ENCODE assay signal across 6 cellular contexts in the genomic region with DNA sequence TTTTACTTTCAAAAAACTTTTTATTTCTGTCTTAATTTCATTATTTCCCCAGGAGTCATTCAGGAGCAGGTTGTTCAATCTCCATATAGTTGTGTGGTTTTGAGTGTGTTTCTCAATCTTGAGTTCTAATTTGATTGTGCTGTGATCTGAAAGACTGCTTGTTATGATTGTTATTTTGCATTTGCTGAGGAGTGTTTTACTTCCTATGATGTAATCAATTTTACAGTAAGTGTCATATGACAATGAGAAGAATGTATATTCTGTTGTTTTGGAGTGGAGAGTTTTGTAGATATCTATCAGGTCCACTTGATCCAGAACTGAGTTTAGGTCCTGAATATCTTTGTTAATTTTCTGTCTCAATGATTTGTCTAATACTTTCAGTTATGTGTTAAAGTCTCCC.
"Had no signal": no experiment of that assay in that cellular context is flagged by ENCODE, and none has a peak within 500 bp of the region (broad histone marks: within the 10 kb centered on the region; RNA-seq: fewer than 3 reads in every experiment).

No MANE protein-coding gene starts in this region.

- H3K27ac ChIP-seq: HL-60, KMS-11 had no signal

- DNase-seq: IMR-90, KBM-7, KG1 had no signal

- H3K4me2 ChIP-seq: KMS-11 had no signal

- H3K9ac ChIP-seq: KMS-11 had no signal

- FAIRE-seq: HTR-8/SVneo had no signal
